In the genomic region with DNA sequence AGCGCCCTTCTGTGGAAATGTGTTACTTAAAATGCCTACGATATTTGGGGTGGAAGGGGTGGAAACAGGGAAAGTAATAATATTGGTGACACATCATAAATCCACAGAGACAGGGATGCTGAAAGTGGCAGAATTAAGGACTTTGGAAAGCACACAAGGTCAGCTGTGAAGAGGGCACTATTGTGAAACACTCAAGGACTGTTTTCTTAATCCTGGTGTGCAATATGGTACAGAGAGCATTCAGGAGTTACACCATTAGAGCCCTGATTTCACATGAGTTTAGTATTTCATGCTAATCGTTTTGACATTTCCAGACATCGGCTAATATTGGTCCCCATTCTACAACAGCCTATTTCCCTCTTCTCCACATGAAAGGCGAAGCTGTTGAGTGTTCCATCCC, we compare ENCODE assay signal across 1 cellular context.
A peak's percentile ranks its signal among the peaks of the same experiment; 100 is the strongest.
TF ChIP-seq lines count a peak whose summit lies in the region.

No MANE protein-coding gene starts in this region.

TF ChIP-seq in HepG2, 621 proteins besides CTCF, POLR2A, EP300 and RAD21:
- no peak for TF ChIP-seq ZNF7 (CRISPR knock-in tag; IDR thresholded peaks at IDR 0.05)
- TF ChIP-seq CEBPG (CRISPR knock-in tag; IDR thresholded peaks at IDR 0.05) = peak; percentile 51
- TF ChIP-seq TBL1XR1 (IDR thresholded peaks at IDR 0.05; ENCODE audit: borderline replicate concordance, low read length, partially characterized antibody) = no peak
- TF ChIP-seq HNF4A (CRISPR knock-in tag; IDR thresholded peaks at IDR 0.05) = peak; percentile 72
- TF ChIP-seq, protein P1, sequence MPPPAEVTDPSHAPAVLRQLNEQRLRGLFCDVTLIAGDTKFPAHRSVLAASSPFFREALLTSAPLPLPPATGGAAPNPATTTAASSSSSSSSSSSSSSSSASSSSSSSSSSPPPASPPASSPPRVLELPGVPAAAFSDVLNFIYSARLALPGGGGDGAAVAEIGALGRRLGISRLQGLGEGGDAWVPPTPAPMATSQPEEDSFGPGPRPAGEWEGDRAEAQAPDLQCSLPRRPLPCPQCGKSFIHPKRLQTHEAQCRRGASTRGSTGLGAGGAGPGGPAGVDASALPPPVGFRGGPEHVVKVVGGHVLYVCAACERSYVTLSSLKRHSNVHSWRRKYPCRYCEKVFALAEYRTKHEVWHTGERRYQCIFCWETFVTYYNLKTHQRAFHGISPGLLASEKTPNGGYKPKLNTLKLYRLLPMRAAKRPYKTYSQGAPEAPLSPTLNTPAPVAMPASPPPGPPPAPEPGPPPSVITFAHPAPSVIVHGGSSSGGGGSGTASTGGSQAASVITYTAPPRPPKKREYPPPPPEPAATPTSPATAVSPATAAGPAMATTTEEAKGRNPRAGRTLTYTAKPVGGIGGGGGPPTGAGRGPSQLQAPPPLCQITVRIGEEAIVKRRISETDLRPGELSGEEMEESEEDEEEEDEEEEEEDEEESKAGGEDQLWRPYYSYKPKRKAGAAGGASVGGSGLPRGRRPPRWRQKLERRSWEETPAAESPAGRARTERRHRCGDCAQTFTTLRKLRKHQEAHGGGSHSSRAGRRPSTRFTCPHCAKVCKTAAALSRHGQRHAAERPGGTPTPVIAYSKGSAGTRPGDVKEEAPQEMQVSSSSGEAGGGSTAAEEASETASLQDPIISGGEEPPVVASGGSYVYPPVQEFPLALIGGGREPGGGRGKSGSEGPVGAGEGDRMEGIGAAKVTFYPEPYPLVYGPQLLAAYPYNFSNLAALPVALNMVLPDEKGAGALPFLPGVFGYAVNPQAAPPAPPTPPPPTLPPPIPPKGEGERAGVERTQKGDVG (CRISPR knock-in tag; IDR thresholded peaks at IDR 0.05; ENCODE audit: borderline replicate concordance) = no peak
- 0 out of 2 replicates have a peak, but pooled peaks have one; percentile 28 for TF ChIP-seq HNF4G (IDR thresholded peaks at IDR 0.05; ENCODE audit: borderline replicate concordance, low read depth, low read length)
- no peak for TF ChIP-seq HNF4G (CRISPR knock-in tag; IDR thresholded peaks at IDR 0.05; ENCODE audit: borderline replicate concordance, low read depth)
- TF ChIP-seq ASH2L (IDR thresholded peaks at IDR 0.05; ENCODE audit: insufficient read length, low read depth, low read length) = no peak
- TF ChIP-seq ZNF788 (CRISPR knock-in tag; IDR thresholded peaks at IDR 0.05; ENCODE audit: borderline replicate concordance) = no peak
- TF ChIP-seq, protein P2, sequence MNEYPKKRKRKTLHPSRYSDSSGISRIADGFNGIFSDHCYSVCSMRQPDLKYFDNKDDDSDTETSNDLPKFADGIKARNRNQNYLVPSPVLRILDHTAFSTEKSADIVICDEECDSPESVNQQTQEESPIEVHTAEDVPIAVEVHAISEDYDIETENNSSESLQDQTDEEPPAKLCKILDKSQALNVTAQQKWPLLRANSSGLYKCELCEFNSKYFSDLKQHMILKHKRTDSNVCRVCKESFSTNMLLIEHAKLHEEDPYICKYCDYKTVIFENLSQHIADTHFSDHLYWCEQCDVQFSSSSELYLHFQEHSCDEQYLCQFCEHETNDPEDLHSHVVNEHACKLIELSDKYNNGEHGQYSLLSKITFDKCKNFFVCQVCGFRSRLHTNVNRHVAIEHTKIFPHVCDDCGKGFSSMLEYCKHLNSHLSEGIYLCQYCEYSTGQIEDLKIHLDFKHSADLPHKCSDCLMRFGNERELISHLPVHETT (CRISPR knock-in tag; conservative IDR thresholded peaks at IDR 0.05) = no peak
- TF ChIP-seq NR2F1 (CRISPR knock-in tag; IDR thresholded peaks at IDR 0.05) = peak in 1 of 2 experiments; percentile 49; a peak in 2 of 4 replicates
- no peak for TF ChIP-seq REL (CRISPR knock-in tag; conservative IDR thresholded peaks at IDR 0.05)
- TF ChIP-seq MAFF (IDR thresholded peaks at IDR 0.05; ENCODE audit: low read depth, low read length) = 0 out of 2 replicates have a peak, but pooled peaks have one; percentile 2
- 0 out of 2 replicates have a peak, but pooled peaks have one; percentile 15 for TF ChIP-seq NR2C2 (CRISPR knock-in tag; IDR thresholded peaks at IDR 0.05; ENCODE audit: borderline replicate concordance)
- TF ChIP-seq ZNF772 (CRISPR knock-in tag; IDR thresholded peaks at IDR 0.05) = no peak
- no peak for TF ChIP-seq ZIK1 (CRISPR knock-in tag; IDR thresholded peaks at IDR 0.05; ENCODE audit: borderline replicate concordance, low read depth)
- TF ChIP-seq, protein P3, sequence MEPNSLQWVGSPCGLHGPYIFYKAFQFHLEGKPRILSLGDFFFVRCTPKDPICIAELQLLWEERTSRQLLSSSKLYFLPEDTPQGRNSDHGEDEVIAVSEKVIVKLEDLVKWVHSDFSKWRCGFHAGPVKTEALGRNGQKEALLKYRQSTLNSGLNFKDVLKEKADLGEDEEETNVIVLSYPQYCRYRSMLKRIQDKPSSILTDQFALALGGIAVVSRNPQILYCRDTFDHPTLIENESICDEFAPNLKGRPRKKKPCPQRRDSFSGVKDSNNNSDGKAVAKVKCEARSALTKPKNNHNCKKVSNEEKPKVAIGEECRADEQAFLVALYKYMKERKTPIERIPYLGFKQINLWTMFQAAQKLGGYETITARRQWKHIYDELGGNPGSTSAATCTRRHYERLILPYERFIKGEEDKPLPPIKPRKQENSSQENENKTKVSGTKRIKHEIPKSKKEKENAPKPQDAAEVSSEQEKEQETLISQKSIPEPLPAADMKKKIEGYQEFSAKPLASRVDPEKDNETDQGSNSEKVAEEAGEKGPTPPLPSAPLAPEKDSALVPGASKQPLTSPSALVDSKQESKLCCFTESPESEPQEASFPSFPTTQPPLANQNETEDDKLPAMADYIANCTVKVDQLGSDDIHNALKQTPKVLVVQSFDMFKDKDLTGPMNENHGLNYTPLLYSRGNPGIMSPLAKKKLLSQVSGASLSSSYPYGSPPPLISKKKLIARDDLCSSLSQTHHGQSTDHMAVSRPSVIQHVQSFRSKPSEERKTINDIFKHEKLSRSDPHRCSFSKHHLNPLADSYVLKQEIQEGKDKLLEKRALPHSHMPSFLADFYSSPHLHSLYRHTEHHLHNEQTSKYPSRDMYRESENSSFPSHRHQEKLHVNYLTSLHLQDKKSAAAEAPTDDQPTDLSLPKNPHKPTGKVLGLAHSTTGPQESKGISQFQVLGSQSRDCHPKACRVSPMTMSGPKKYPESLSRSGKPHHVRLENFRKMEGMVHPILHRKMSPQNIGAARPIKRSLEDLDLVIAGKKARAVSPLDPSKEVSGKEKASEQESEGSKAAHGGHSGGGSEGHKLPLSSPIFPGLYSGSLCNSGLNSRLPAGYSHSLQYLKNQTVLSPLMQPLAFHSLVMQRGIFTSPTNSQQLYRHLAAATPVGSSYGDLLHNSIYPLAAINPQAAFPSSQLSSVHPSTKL (CRISPR knock-in tag; IDR thresholded peaks at IDR 0.05) = peak; percentile 46
- TF ChIP-seq KLF6 (CRISPR knock-in tag; IDR thresholded peaks at IDR 0.05) = no peak
- peak; percentile 23; the same call in 1 of the 2 replicates for TF ChIP-seq NR2F6 (IDR thresholded peaks at IDR 0.05)
- no peak for TF ChIP-seq NR2F6 (CRISPR knock-in tag; IDR thresholded peaks at IDR 0.05)
- no peak for TF ChIP-seq ZNF343 (CRISPR knock-in tag; IDR thresholded peaks at IDR 0.05)
- peak; percentile 92 for TF ChIP-seq CEBPB (IDR thresholded peaks at IDR 0.05; ENCODE audit: borderline replicate concordance, low read depth, low read length)
- TF ChIP-seq ZNF382 (CRISPR knock-in tag; IDR thresholded peaks at IDR 0.05; ENCODE audit: borderline replicate concordance) = no peak
TF ChIP-seq in HepG2: peak in this region for 9.
